In genomic region chr17:44308320-44308818, GRCh38 we compare ENCODE assay signal across 8 cellular contexts. TPM values are rescaled to one million over a fixed set of nuclear protein-coding genes. Genes with fewer than 3 reads are reported as not detected.
A peak's percentile ranks its signal among the peaks of the same experiment; 100 is the strongest.
DNase-seq lines count a peak whose midpoint lies in the region; ATAC-seq and TF ChIP-seq lines count a peak whose summit lies in the region.

RUNDC3A (plus strand) TSS chr17:44308601; CDS start chr17:44308833, 232 bp downstream.

- POLR2A ChIA-PET in HEK293T (lab: Yijun Ruan, JAX) = interaction anchor here (1.2 kb wide), 1 partner anchor 87 kb away, joined by 3 read pairs; no protein-coding TSS in a partner anchor
- POLR2A ChIA-PET in activated CD4-positive, alpha-beta memory T cell treated with anti-CD3 and anti-CD28 coated beads for 36 hours (lab: Charles Lee) = no interaction called here

- H3K27me3 Mint-ChIP-seq in activated CD4-positive, alpha-beta memory T cell treated with anti-CD3 and anti-CD28 coated beads for 36 hours = peaks cover 22% of the 10 kb centered on the region

- no peak within 1 kb of the TSS for H3K27ac Mint-ChIP-seq in activated CD4-positive, alpha-beta memory T cell treated with anti-CD3 and anti-CD28 coated beads for 36 hours

- peaks cover 8 to 16% of the 10 kb centered on the region in 2 donors for H3K4me1 ChIP-seq in left lung

- no peak for TF ChIP-seq CTCF in left lung (IDR thresholded peaks at IDR 0.05)

- H3K27ac ChIP-seq in left lung = no peak within 1 kb of the TSS

- no peaks in the 10 kb centered on the region for H3K9me3 Mint-ChIP-seq in activated CD4-positive, alpha-beta memory T cell treated with anti-CD3 and anti-CD28 coated beads for 36 hours

- peaks cover 1% of the 10 kb centered on the region for H3K36me3 Mint-ChIP-seq in activated CD4-positive, alpha-beta memory T cell treated with anti-CD3 and anti-CD28 coated beads for 36 hours

- H3K9me3 ChIP-seq in left lung = no peaks in the 10 kb centered on the region

- H3K4me3 ChIP-seq in left lung = peak within 1 kb of the TSS; percentile 26 to 36

- CTCF ChIA-PET in HEK293T (lab: Yijun Ruan, JAX) = no interaction called here
- CTCF ChIA-PET in activated CD4-positive, alpha-beta memory T cell treated with anti-CD3 and anti-CD28 coated beads for 36 hours (lab: Charles Lee) = interaction anchor here (0.7 to 1.3 kb wide), 4 partner anchors 16 to 98 kb away, joined by 3 to 6 read pairs (median 3); partner anchors contain the start of genes GRN and SLC25A39

- ATAC-seq in left lung = peak; percentile 97
- ATAC-seq in GM18873 (IDR thresholded peaks at IDR 0.05; ENCODE audit: low FRiP score, unreplicated experiment) = no peak

- peak within 1 kb of the TSS; percentile 23 for H3K4me3 Mint-ChIP-seq in activated CD4-positive, alpha-beta memory T cell treated with anti-CD3 and anti-CD28 coated beads for 36 hours

- H3K36me3 ChIP-seq in left lung = no peaks in the 10 kb centered on the region

- DNase-seq in AG08395 (ENCODE audit: low spot score) (peak; percentile 98), HEK293T (ENCODE audit: extremely low spot score) (peak; percentile 95), NCI-H510A treated with DMSO at 0.1 percent for 48 hours (lab: John Stamatoyannopoulos, UW) (peak; percentile 83), dermis blood vessel endothelial cell (peak; percentile 85), left lung (peak; percentile 82 to 90)
- DNase-seq in activated CD4-positive, alpha-beta memory T cell treated with anti-CD3 and anti-CD28 coated beads for 36 hours = peak; percentile 88
- DNase-seq in stimulated activated CD4-positive, alpha-beta T cell treated with anti-CD3 and anti-CD28 coated beads, Interleukin-1b, Interleukin-23, amount 100 ng/mL, for 48 hours = peak; percentile 82

- H3K4me1 Mint-ChIP-seq in activated CD4-positive, alpha-beta memory T cell treated with anti-CD3 and anti-CD28 coated beads for 36 hours (ENCODE audit: low read depth) = peaks cover 7% of the 10 kb centered on the region

- H3K27me3 ChIP-seq in left lung = peaks cover 0 to 79% of the 10 kb centered on the region in 2 donors

- intact Hi-C loops in activated CD4-positive, alpha-beta memory T cell treated with anti-CD3 and anti-CD28 coated beads for 36 hours (cut with micrococcal nuclease) = loop anchor here (2.0 kb wide), 1 partner anchor 16 kb away; the partner anchor contains the start of gene SLC25A39
- intact Hi-C loops in left lung (cut with DNase I) = no loop called here

TF ChIP-seq in HEK293T, 16 proteins besides CTCF, POLR2A, EP300 and RAD21:
- TF ChIP-seq ELF4 (IDR thresholded peaks at IDR 0.05) (no peak), FOXM1 (IDR thresholded peaks at IDR 0.05; ENCODE audit: borderline replicate concordance) (no peak), L3MBTL2 (conservative IDR thresholded peaks at IDR 0.05) (no peak), HDGF (IDR thresholded peaks at IDR 0.05; ENCODE audit: borderline replicate concordance) (peak; percentile 76; the same call in 1 of the 2 replicates)

RNA-seq across cellular contexts. Expression of gene RUNDC3A, which starts in this region (rescaled TPM):
- total RNA-seq in activated CD4-positive, alpha-beta memory T cell treated with anti-CD3 and anti-CD28 coated beads for 36 hours = not detected
- under 0.01 TPM in 1 of 2 replicates, not detected in the other for total RNA-seq in dermis blood vessel endothelial cell
- total RNA-seq in left lung = under 1 TPM; 0.08 to 0.38 TPM

Comparison
In these comparisons a context has a peak if more than half of its experiments do, and no peak if none do; other contexts are left out.
1. Peak in DNase-seq in activated CD4-positive, alpha-beta memory T cell treated with anti-CD3 and anti-CD28 coated beads for 36 hours; RNA of the gene not detected or under 1 TPM.
2. Peak in DNase-seq in dermis blood vessel endothelial cell; RNA of the gene not detected or under 1 TPM.
3. Peak in DNase-seq, ATAC-seq and H3K4me3 ChIP-seq in left lung; RNA of the gene not detected or under 1 TPM.